15 cellular contexts compared by ENCODE assay signal in genomic region chr4:168177546-168178149, GRCh38.
"Had no signal": no experiment of that assay in that cellular context is flagged by ENCODE, and none has a peak within 500 bp of the region (broad histone marks: within the 10 kb centered on the region; RNA-seq: fewer than 3 reads in every experiment).

No MANE protein-coding gene starts in this region.

- ATAC-seq: activated CD8-positive, alpha-beta T cell treated with anti-CD3 and anti-CD28 coated beads, Interleukin-2, amount 10 ng/mL, durations not matched to agents 7 days and 5 days; gastrocnemius medialis; natural killer cell treated with Interleukin-12 subunit alpha and Interleukin-12 subunit beta and Interleukin-15 and Interleukin-18, amount 100 ng/mL, for 72 hours; stimulated activated naive CD8-positive, alpha-beta T cell treated with anti-CD3 and anti-CD28 coated beads, Interleukin-15, amount 100 ng/mL, for 72 hours had no signal

- H3K27ac ChIP-seq: coronary artery, gastrocnemius medialis, prostate gland, testis had no signal

- H3K36me3 ChIP-seq: gastrocnemius medialis, prostate gland had no signal

- DNase-seq: activated CD4-positive, alpha-beta T cell treated with anti-CD3 and anti-CD28 coated beads for 4 hours; activated CD8-positive, alpha-beta T cell treated with anti-CD3 and anti-CD28 coated beads, Interleukin-2, amount 10 ng/mL, durations not matched to agents 7 days and 5 days; activated naive CD4-positive, alpha-beta T cell treated with Interleukin-2 at 50 U/mL for 16 hours; caudate nucleus; effector CD4-positive, alpha-beta T cell; gastrocnemius medialis; nucleus accumbens; stimulated activated CD4-positive, alpha-beta T cell treated with anti-CD3 and anti-CD28 coated beads, Interleukin-4, amount 100 ng/mL, for 4 hours; stimulated activated naive CD8-positive, alpha-beta T cell treated with anti-CD3 and anti-CD28 coated beads, Interleukin-15, amount 100 ng/mL, for 72 hours; T-helper 1 cell; testis had no signal

- H3K27me3 ChIP-seq: gastrocnemius medialis, testis had no signal

- H3K9me3 ChIP-seq: gastrocnemius medialis, prostate gland, testis had no signal

- FAIRE-seq: astrocyte had no signal

- H3K4me3 ChIP-seq: coronary artery, gastrocnemius medialis, prostate gland, testis had no signal

- H3K4me1 ChIP-seq: gastrocnemius medialis, prostate gland, testis had no signal
